In genomic region chrX:120036704-120037103, GRCh38 we compare ENCODE assay signal across 22 cellular contexts. TPM values are rescaled to one million over a fixed set of nuclear protein-coding genes. Genes with fewer than 3 reads are reported as not detected.
"Had no signal": no experiment of that assay in that cellular context is flagged by ENCODE, and none has a peak within 500 bp of the region (broad histone marks: within the 10 kb centered on the region; RNA-seq: fewer than 3 reads in every experiment).

No MANE protein-coding gene starts in this region.

- H3K9me3 ChIP-seq: adrenal gland, gastroesophageal sphincter, psoas muscle, spleen, testis had no signal

- H3K4me3 Mint-ChIP-seq: nephron progenitor cell; stimulated activated naive CD8-positive, alpha-beta T cell treated with anti-CD3 and anti-CD28 coated beads, Interleukin-15, Interleukin-2, amounts not matched to agents 100 ng/mL and 50 ng/mL, for 24 hours had no signal

- DNase-seq: activated CD4-positive, alpha-beta T cell treated with anti-CD3 and anti-CD28 coated beads for 4 hours; activated CD8-positive, alpha-beta memory T cell treated with anti-CD3 and anti-CD28 coated beads for 24 hours; activated naive CD4-positive, alpha-beta T cell treated with anti-CD3 and anti-CD28 coated beads, Interleukin-2, amount 50 U/mL, for 16 hours; effector CD8-positive, alpha-beta T cell; islet precursor cell; nephron progenitor cell; T-helper 9 cell; testis had no signal

- H3K4me3 ChIP-seq: adrenal gland, coronary artery, gastroesophageal sphincter, psoas muscle, testis had no signal

- H3K27ac Mint-ChIP-seq: activated T-helper 2 cell treated with anti-CD3 and anti-CD28 coated beads, Interferon-gamma antibody, Interleukin-2, Interleukin-4, amounts not matched to agents 10 μg/mL and 5 μg/mL and 100 μg/mL, durations not matched to agents 14 hours and 24 hours and 36 hours; nephron progenitor cell; stimulated activated naive CD8-positive, alpha-beta T cell treated with anti-CD3 and anti-CD28 coated beads, Interleukin-15, Interleukin-2, amounts not matched to agents 100 ng/mL and 50 ng/mL, for 24 hours had no signal

- H3K4me1 Mint-ChIP-seq: nephron progenitor cell had no signal

- ATAC-seq: gastroesophageal sphincter, left lobe of liver, psoas muscle, sciatic nerve had no signal

- H3K9me3 Mint-ChIP-seq: activated T-helper 2 cell treated with anti-CD3 and anti-CD28 coated beads, Interferon-gamma antibody, Interleukin-2, Interleukin-4, amounts not matched to agents 10 μg/mL and 5 μg/mL and 100 μg/mL, durations not matched to agents 14 hours and 24 hours and 36 hours; stimulated activated naive CD8-positive, alpha-beta T cell treated with anti-CD3 and anti-CD28 coated beads, Interleukin-15, Interleukin-2, amounts not matched to agents 100 ng/mL and 50 ng/mL, for 24 hours had no signal

- H3K27ac ChIP-seq: adrenal gland, coronary artery, gastroesophageal sphincter, psoas muscle, testis, VCaP had no signal

- H3K4me1 ChIP-seq: adrenal gland, gastroesophageal sphincter, psoas muscle, testis had no signal

- H3K27me3 Mint-ChIP-seq: stimulated activated naive CD8-positive, alpha-beta T cell treated with anti-CD3 and anti-CD28 coated beads, Interleukin-15, Interleukin-2, amounts not matched to agents 100 ng/mL and 50 ng/mL, for 24 hours had no signal

- H3K27me3 ChIP-seq: gastroesophageal sphincter, testis had no signal

- H3K36me3 ChIP-seq: adrenal gland, gastroesophageal sphincter, spleen had no signal

RNA-seq across cellular contexts. Expression of gene RHOXF2B, which starts 40.8 kb away (rescaled TPM):
- total RNA-seq: activated T-helper 2 cell treated with anti-CD3 and anti-CD28 coated beads, Interferon-gamma antibody, Interleukin-2, Interleukin-4, amounts not matched to agents 10 μg/mL and 5 μg/mL and 100 μg/mL, durations not matched to agents 14 hours and 24 hours and 36 hours; adrenal gland; cardiac septum; fibroblast of lung; omental fat pad; psoas muscle; sciatic nerve; spleen; ureter had no signal
